9 cellular contexts compared by ENCODE assay signal in the genomic region with DNA sequence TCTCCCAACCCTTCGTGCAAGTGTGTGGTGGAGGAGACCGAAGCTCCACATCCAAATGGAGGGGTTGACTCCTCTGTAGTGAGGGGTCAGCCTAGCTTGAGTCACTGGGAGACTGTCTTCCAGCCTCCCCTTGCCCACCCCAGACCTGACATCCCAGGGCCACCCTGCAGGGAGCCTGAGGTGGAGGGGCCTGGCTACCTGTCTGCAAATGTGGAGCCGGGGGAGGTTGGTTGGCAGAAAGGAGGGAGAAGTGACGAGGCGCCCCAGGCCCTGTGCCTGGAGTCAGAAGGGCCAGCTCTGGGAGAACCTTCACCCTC. TPM values are rescaled to one million over a fixed set of nuclear protein-coding genes. Genes with fewer than 3 reads are reported as not detected.
DNase-seq lines count a peak whose midpoint lies in the region; ATAC-seq and TF ChIP-seq lines count a peak whose summit lies in the region.
"Had no signal": no experiment of that assay in that cellular context is flagged by ENCODE, and none has a peak within 500 bp of the region (broad histone marks: within the 10 kb centered on the region; RNA-seq: fewer than 3 reads in every experiment).

No MANE protein-coding gene starts in this region.

- peaks cover 49% of the 10 kb centered on the region for H3K4me1 Mint-ChIP-seq in activated naive CD8-positive, alpha-beta T cell treated with anti-CD3 and anti-CD28 coated beads for 36 hours

- TF ChIP-seq CTCF in upper lobe of left lung (IDR thresholded peaks at IDR 0.05): no peak

- no peak for TF ChIP-seq EP300 in upper lobe of left lung (IDR thresholded peaks at IDR 0.05)

- no peak overlapping the region for H3K4me3 ChIP-seq in mesodermal cell (ENCODE audit: extremely low read depth, insufficient read depth, low read length, poor library complexity, severe bottlenecking)
- no peak overlapping the region for H3K4me3 ChIP-seq in upper lobe of left lung

- peaks cover 4% of the 10 kb centered on the region for H3K36me3 Mint-ChIP-seq in activated naive CD8-positive, alpha-beta T cell treated with anti-CD3 and anti-CD28 coated beads for 36 hours

- H3K9me3 Mint-ChIP-seq in activated naive CD8-positive, alpha-beta T cell treated with anti-CD3 and anti-CD28 coated beads for 36 hours: peaks cover 4% of the 10 kb centered on the region

- H3K27ac ChIP-seq in mesodermal cell (ENCODE audit: low read depth, low read length, severe bottlenecking): peak overlapping the region; percentile 12
- peak overlapping the region in 3 of 4 donors; percentile 81 to 87 (median 83) for H3K27ac ChIP-seq in upper lobe of left lung

- H3K27me3 ChIP-seq in upper lobe of left lung: no peaks in the 10 kb centered on the region
- H3K27me3 ChIP-seq: BE2C had no signal

- WGBS in mesodermal cell (ENCODE audit: insufficient coverage in 2 of 2), 2 experiments: 96 to 100% methylated on average over 3 to 5 of the region's 5 CpGs
- 81 to 86% methylated on average over 2 to 5 of the region's 5 CpGs for WGBS in upper lobe of left lung, 2 donors

- no peak for ATAC-seq in Right ventricle myocardium superior (ENCODE audit: poor library complexity)
- no peak for ATAC-seq in left cardiac atrium
- ATAC-seq in upper lobe of left lung (ENCODE audit: low FRiP score in 2 of 2): no peak

- intact Hi-C loops in Right ventricle myocardium superior (cut with DNase I) (no loop called here), left cardiac atrium (cut with DNase I) (no loop called here)

- no peaks in the 10 kb centered on the region for H3K27me3 Mint-ChIP-seq in activated naive CD8-positive, alpha-beta T cell treated with anti-CD3 and anti-CD28 coated beads for 36 hours

- no peak for TF ChIP-seq POLR2A in upper lobe of left lung (IDR thresholded peaks at IDR 0.05)

- H3K9me3 ChIP-seq in mesodermal cell (ENCODE audit: control insufficient read depth, low read length) (peaks cover 9% of the 10 kb centered on the region), upper lobe of left lung (peaks cover 0 to 13% (median 4%) of the 10 kb centered on the region in 4 donors)
- H3K9me3 ChIP-seq: BE2C had no signal

- peak overlapping the region; percentile 92 for H3K27ac Mint-ChIP-seq in activated naive CD8-positive, alpha-beta T cell treated with anti-CD3 and anti-CD28 coated beads for 36 hours

- H3K36me3 ChIP-seq in mesodermal cell (ENCODE audit: control insufficient read depth, insufficient read depth, low read length): no peaks in the 10 kb centered on the region
- no peaks in the 10 kb centered on the region for H3K36me3 ChIP-seq in upper lobe of left lung
- H3K36me3 ChIP-seq: BE2C had no signal

- H3K4me3 Mint-ChIP-seq in activated naive CD8-positive, alpha-beta T cell treated with anti-CD3 and anti-CD28 coated beads for 36 hours: peak overlapping the region; percentile 33

- peak; percentile 17 for DNase-seq in Right ventricle myocardium superior
- no peak for DNase-seq in left cardiac atrium
- DNase-seq in activated naive CD8-positive, alpha-beta T cell treated with anti-CD3 and anti-CD28 coated beads for 36 hours: no peak
- peak in 1 of 2 donors; percentile 42 for DNase-seq in upper lobe of left lung
- DNase-seq in NOMO-1 (lab: John Stamatoyannopoulos, UW; ENCODE audit: unreplicated experiment in 2 of 2): no peak
- DNase-seq in cerebellar cortex (ENCODE audit: low spot score): no peak
- no peak for DNase-seq in Ammon's horn (ENCODE audit: low spot score)
- DNase-seq: BE2C had no signal

- peaks cover 54% of the 10 kb centered on the region for H3K4me1 ChIP-seq in mesodermal cell (ENCODE audit: control insufficient read depth, insufficient read depth, low read length, poor library complexity, severe bottlenecking)
- peaks cover 26 to 48% (median 45%) of the 10 kb centered on the region in 4 donors for H3K4me1 ChIP-seq in upper lobe of left lung
- H3K4me1 ChIP-seq: BE2C had no signal

RNA-seq across cellular contexts. Expression of gene NFKBIA, which starts 37.5 kb away (rescaled TPM):
- 73.3 TPM for total RNA-seq in Right ventricle myocardium superior
- total RNA-seq in left cardiac atrium: 100 to 1,000 TPM in 1 of 2 donors, 10 to 100 TPM in 1; 99.0 to 103 TPM
- total RNA-seq in activated naive CD8-positive, alpha-beta T cell treated with anti-CD3 and anti-CD28 coated beads for 36 hours: 100 to 1,000 TPM; 395 to 400 TPM
- polyA plus RNA-seq in mesodermal cell (2013, experiment 1 of 2): 51.8 TPM
- 46.6 TPM for polyA plus RNA-seq in mesodermal cell (2013, experiment 2 of 2)
- 100 to 1,000 TPM; 292 to 944 (median 610) TPM for total RNA-seq in upper lobe of left lung
